ENCODE assay signal across 8 cellular contexts in genomic region chr1:225652726-225653462, GRCh38. TPM values are rescaled to one million over a fixed set of nuclear protein-coding genes. Genes with fewer than 3 reads are reported as not detected.
DNase-seq lines count a peak whose midpoint lies in the region; ATAC-seq and TF ChIP-seq lines count a peak whose summit lies in the region.

TSS of gene ENAH (minus strand) at chr1:225653123. CDS start at chr1:225652690, 433 bp downstream.

- peak within 1 kb of the TSS; percentile 96 for H3K27ac Mint-ChIP-seq in Caco-2 (ENCODE audit: unreplicated experiment)

- TF ChIP-seq POLR2A in gastrocnemius medialis (IDR thresholded peaks at IDR 0.05): peak; percentile 97 to 98

- H3K9me3 Mint-ChIP-seq in Caco-2 (ENCODE audit: unreplicated experiment): no peaks in the 10 kb centered on the region

- no peaks in the 10 kb centered on the region for H3K27me3 ChIP-seq in Caco-2 (replicated peaks; ENCODE audit: control insufficient read depth, insufficient read depth, low read length)
- no peaks in the 10 kb centered on the region for H3K27me3 ChIP-seq in gastrocnemius medialis

- in situ Hi-C loops in gastrocnemius medialis (cut with MboI; ENCODE audit: low sequenced_read_pairs in 4 of 4): loop anchor here in 1 of 4 donors (10.0 kb wide), 2 partner anchors 112 to 148 kb away; no protein-coding TSS in a partner anchor

- DNase-seq in Caco-2 (peak; percentile 81 to 86), GOT3 (lab: John Stamatoyannopoulos, UW) (peak; percentile 73), NCI-H1417 treated with DMSO at 0.1 percent for 48 hours (lab: John Stamatoyannopoulos, UW) (peak; percentile 45), T-helper 9 cell (peak; percentile 16), cardiac fibroblast (ENCODE audit: low read depth in 2 of 2) (peak; percentile 78 to 91), iPS-NIHi11 (ENCODE audit: low spot score) (peak; percentile 89), gastrocnemius medialis (peak; percentile 78 to 82)

- H3K4me3 Mint-ChIP-seq in Caco-2 (ENCODE audit: unreplicated experiment): peak within 1 kb of the TSS; percentile 99

- CTCF ChIA-PET in Caco-2 (lab: Charles Lee): interaction anchor here (1.1 to 2.0 kb wide), 3 partner anchors 116 to 157 kb away, joined by 3 to 11 read pairs (median 3); partner anchors contain the start of gene EPHX1

- no TSS peak for BruUV-seq in Caco-2 (replicated peaks; lab: Mats Ljungman, UMichigan)

- no peaks in the 10 kb centered on the region for H3K27me3 Mint-ChIP-seq in Caco-2 (ENCODE audit: insufficient read depth, unreplicated experiment)

- intact Hi-C loops in Caco-2 (cut with micrococcal nuclease; ENCODE audit: unreplicated experiment): loop anchor here (1.0 to 10.0 kb wide), 6 partner anchors 51 to 322 kb away; no protein-coding TSS in a partner anchor
- intact Hi-C loops in gastrocnemius medialis (cut with DNase I; ENCODE audit: low total_unique reads): loop anchor here (2.0 to 5.0 kb wide), 5 partner anchors 46 to 409 kb away; partner anchors contain the start of gene H3-3A

- H3K4me3 ChIP-seq in Caco-2 (ENCODE audit: low read depth, low read length) (peak within 1 kb of the TSS; percentile 94), cardiac fibroblast (replicated peaks in 1 of 2; ENCODE audit: low read depth in 2 of 2, low read length in 2 of 2) (peak within 1 kb of the TSS; percentile 83 to 96), gastrocnemius medialis (peak within 1 kb of the TSS; percentile 66 to 92 (median 84))

- H3K9me3 ChIP-seq in Caco-2: no peaks in the 10 kb centered on the region
- no peaks in the 10 kb centered on the region for H3K9me3 ChIP-seq in gastrocnemius medialis

- ATAC-seq in gastrocnemius medialis (peak; percentile 54 to 65), HG03097 (IDR thresholded peaks at IDR 0.05; ENCODE audit: low FRiP score, unreplicated experiment) (no peak)

- POLR2A ChIA-PET in Caco-2 (lab: Charles Lee): interaction anchor here (1.2 to 1.8 kb wide), 2 partner anchors 119 to 125 kb away, joined by 4 to 5 read pairs; partner anchors contain the start of gene SRP9

- H3K36me3 Mint-ChIP-seq in Caco-2 (ENCODE audit: insufficient read depth, unreplicated experiment): peaks cover 8% of the 10 kb centered on the region

- no peak for TF ChIP-seq CTCF in Caco-2 (IDR thresholded peaks at IDR 0.05; ENCODE audit: insufficient read depth in 1 of 2, low read depth in 1 of 2, low read length in 1 of 2, severe bottlenecking in 1 of 2, unreplicated experiment in 1 of 2)
- no peak for TF ChIP-seq CTCF in cardiac fibroblast (IDR thresholded peaks at IDR 0.05; ENCODE audit: low read depth, low read length)
- peak in 1 of 5 experiments; percentile 10 for TF ChIP-seq CTCF in gastrocnemius medialis (IDR thresholded peaks at IDR 0.05 in 4 of 5, conservative IDR thresholded peaks at IDR 0.05 in 1 of 5)

- no peaks in the 10 kb centered on the region for H3K36me3 ChIP-seq in Caco-2 (ENCODE audit: control insufficient read depth, insufficient read depth, low read length)
- no peaks in the 10 kb centered on the region for H3K36me3 ChIP-seq in gastrocnemius medialis

- H3K4me1 Mint-ChIP-seq in Caco-2 (ENCODE audit: low read depth, unreplicated experiment): peaks cover 24% of the 10 kb centered on the region

- H3K4me1 ChIP-seq in Caco-2 (peaks cover 13% of the 10 kb centered on the region), gastrocnemius medialis (peaks cover 38 to 56% of the 10 kb centered on the region in 2 donors)

- H3K27ac ChIP-seq in gastrocnemius medialis: peak within 1 kb of the TSS; percentile 97 to 98 (median 98)

RNA-seq across cellular contexts. Expression of gene ENAH, which starts in this region (rescaled TPM):
- total RNA-seq in Caco-2 (2022): 78.0 and 80.0 TPM in 2 replicates
- 100 to 1,000 TPM in 1 of 4 donors, 10 to 100 TPM in 3; 56.1 to 112 (median 62.2) TPM for total RNA-seq in gastrocnemius medialis

Comparison
In these comparisons a context has a peak if more than half of its experiments do, and no peak if none do; other contexts are left out.
1. DNase-seq: peak in every context shown above with its lines; median percentile 89 in iPS-NIHi11; 84 in cardiac fibroblast; 84 in Caco-2; 80 in gastrocnemius medialis; 73 in GOT3; 45 in NCI-H1417 treated with DMSO at 0.1 percent for 48 hours; 16 in T-helper 9 cell.